ENCODE assay signal across 17 cellular contexts in genomic region chr4:146368209-146368608, GRCh38.
DNase-seq lines count a peak whose midpoint lies in the region; ATAC-seq and TF ChIP-seq lines count a peak whose summit lies in the region.
"Had no signal": no experiment of that assay in that cellular context is flagged by ENCODE, and none has a peak within 500 bp of the region (broad histone marks: within the 10 kb centered on the region; RNA-seq: fewer than 3 reads in every experiment).

No MANE protein-coding gene starts in this region.

- DNase-seq in Right ventricle myocardium superior (peak; percentile 37), cardiac septum (ENCODE audit: low spot score) (no peak), fibroblast of gingiva (ENCODE audit: low read depth) (peak; percentile 3), left kidney (ENCODE audit: low read depth, low spot score) (peak; percentile 1), cerebellar nuclear complex (lab: John Stamatoyannopoulos, UW) (no peak), D341Med (ENCODE audit: low spot score) (no peak), GM20000 (ENCODE audit: low spot score) (no peak)
- no peak for DNase-seq in stimulated activated naive CD4-positive, alpha-beta T cell treated with Interleukin-2 at 50 U/mL for 16 hours (lab: John Stamatoyannopoulos, UW)
- DNase-seq: activated naive CD8-positive, alpha-beta T cell treated with anti-CD3 and anti-CD28 coated beads, Interleukin-2, amount 10 ng/mL, durations not matched to agents 7 days and 5 days; activated T-cell treated with anti-CD3 and anti-CD28 coated beads, Interleukin-2, amount 50 U/mL, for 1 hour; CD8-positive, alpha-beta T cell; EL; IMR-90; NCI-H2081; NCI-H526; stimulated activated naive B cell treated with anti-CD40 and anti-IgM and Interleukin-4, amounts not matched to agents 10 μg/mL and 1 μg/mL and 100 μg/mL, for 72 hours; upper lobe of left lung had no signal

- intact Hi-C loops in Right ventricle myocardium superior (cut with DNase I) = no loop called here
- intact Hi-C loops in cardiac septum (cut with DNase I) = no loop called here

- TF ChIP-seq CTCF in GM20000 (IDR thresholded peaks at IDR 0.05; ENCODE audit: extremely low read depth, missing control alignments) = no peak

- peak; percentile 99 for ATAC-seq in Right ventricle myocardium superior (ENCODE audit: poor library complexity)
- ATAC-seq: CD8-positive, alpha-beta T cell; stimulated activated naive B cell treated with anti-CD40 and anti-IgM and Interleukin-4, amounts not matched to agents 10 μg/mL and 1 μg/mL and 100 μg/mL, for 72 hours had no signal

Comparison
In these comparisons a context has a peak if more than half of its experiments do, and no peak if none do; other contexts are left out.
1. DNase-seq: peak in Right ventricle myocardium superior (single experiment), fibroblast of gingiva (single experiment) and left kidney (single experiment); none in cardiac septum (single experiment), cerebellar nuclear complex (0 of 2), D341Med (single experiment), stimulated activated naive CD4-positive, alpha-beta T cell treated with Interleukin-2 at 50 U/mL for 16 hours (single experiment) and GM20000 (single experiment).